23 cellular contexts compared by ENCODE assay signal in the genomic region with DNA sequence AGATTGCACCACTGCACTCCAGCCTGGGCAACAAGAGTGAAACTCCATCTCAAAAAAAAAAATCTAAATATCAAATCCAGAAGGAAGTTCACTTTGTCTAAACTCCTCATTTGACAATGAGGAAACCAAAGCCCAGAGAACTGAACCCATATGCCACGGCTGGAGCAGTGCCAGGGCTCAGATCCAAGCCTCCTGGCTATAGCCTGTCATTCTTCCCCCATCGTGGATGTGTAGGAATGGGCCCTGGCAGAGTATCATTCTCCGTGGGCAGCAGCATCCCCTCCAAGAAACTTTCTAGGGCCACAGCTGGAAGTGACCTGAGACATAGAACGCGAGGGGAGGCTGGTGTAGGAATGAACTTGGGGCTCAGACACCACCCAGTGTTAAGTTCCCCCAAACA. TPM values are rescaled to one million over a fixed set of nuclear protein-coding genes. Genes with fewer than 3 reads are reported as not detected.
A peak's percentile ranks its signal among the peaks of the same experiment; 100 is the strongest.
DNase-seq lines count a peak whose midpoint lies in the region; ATAC-seq and TF ChIP-seq lines count a peak whose summit lies in the region.
"Had no signal": no experiment of that assay in that cellular context is flagged by ENCODE, and none has a peak within 500 bp of the region (broad histone marks: within the 10 kb centered on the region; RNA-seq: fewer than 3 reads in every experiment).

No MANE protein-coding gene starts in this region.

- no peak for TF ChIP-seq CTCF in osteocyte (IDR thresholded peaks at IDR 0.05)

- peaks cover 22% of the 10 kb centered on the region for H3K4me1 Mint-ChIP-seq in osteocyte (ENCODE audit: unreplicated experiment)
- H3K4me1 Mint-ChIP-seq: activated CD4-positive, alpha-beta T cell treated with anti-CD3 and anti-CD28 coated beads for 36 hours; activated naive CD8-positive, alpha-beta T cell treated with anti-CD3 and anti-CD28 coated beads for 36 hours; natural killer cell had no signal

- H3K27ac Mint-ChIP-seq in osteocyte (ENCODE audit: unreplicated experiment) = no peak overlapping the region
- H3K27ac Mint-ChIP-seq: activated CD4-positive, alpha-beta T cell treated with anti-CD3 and anti-CD28 coated beads for 36 hours; activated CD8-positive, alpha-beta T cell treated with anti-CD3 and anti-CD28 coated beads, Interleukin-2, amount 10 ng/mL, durations not matched to agents 7 days and 5 days; activated naive CD8-positive, alpha-beta T cell treated with anti-CD3 and anti-CD28 coated beads for 36 hours; natural killer cell; stimulated activated naive CD8-positive, alpha-beta T cell treated with anti-CD3 and anti-CD28 coated beads, Interleukin-15, Interleukin-2, amounts not matched to agents 100 ng/mL and 50 ng/mL, for 24 hours; T-helper 2 cell treated with Interferon-gamma antibody and Interleukin-4, amounts not matched to agents 5 μg/mL and 100 μg/mL, for 36 hours had no signal

- H3K9me3 ChIP-seq in MG63 = no peaks in the 10 kb centered on the region
- H3K9me3 ChIP-seq: Caco-2, tibial artery had no signal

- H3K27me3 ChIP-seq in MG63 = peaks cover 2% of the 10 kb centered on the region; the same call in 1 of the 2 replicates
- H3K27me3 ChIP-seq: dorsolateral prefrontal cortex, tibial artery had no signal

- H3K27me3 Mint-ChIP-seq in osteocyte (ENCODE audit: unreplicated experiment) = no peaks in the 10 kb centered on the region

- H3K4me3 Mint-ChIP-seq in osteocyte (ENCODE audit: unreplicated experiment) = no peak overlapping the region
- H3K4me3 Mint-ChIP-seq: activated CD4-positive, alpha-beta T cell treated with anti-CD3 and anti-CD28 coated beads for 36 hours; activated CD8-positive, alpha-beta T cell treated with anti-CD3 and anti-CD28 coated beads, Interleukin-2, amount 10 ng/mL, durations not matched to agents 7 days and 5 days; activated naive CD8-positive, alpha-beta T cell treated with anti-CD3 and anti-CD28 coated beads for 36 hours; natural killer cell; stimulated activated naive CD8-positive, alpha-beta T cell treated with anti-CD3 and anti-CD28 coated beads, Interleukin-15, Interleukin-2, amounts not matched to agents 100 ng/mL and 50 ng/mL, for 24 hours; T-helper 2 cell treated with Interferon-gamma antibody and Interleukin-4, amounts not matched to agents 5 μg/mL and 100 μg/mL, for 36 hours had no signal

- no peaks in the 10 kb centered on the region for H3K9me3 Mint-ChIP-seq in osteocyte (ENCODE audit: unreplicated experiment)
- H3K9me3 Mint-ChIP-seq: activated naive CD8-positive, alpha-beta T cell treated with anti-CD3 and anti-CD28 coated beads for 36 hours; natural killer cell; stimulated activated naive CD8-positive, alpha-beta T cell treated with anti-CD3 and anti-CD28 coated beads, Interleukin-15, Interleukin-2, amounts not matched to agents 100 ng/mL and 50 ng/mL, for 24 hours; T-helper 2 cell treated with Interferon-gamma antibody and Interleukin-4, amounts not matched to agents 5 μg/mL and 100 μg/mL, for 36 hours had no signal

- peak; percentile 17 for DNase-seq in D341Med (ENCODE audit: low spot score)
- peak; percentile 39 for DNase-seq in MG63
- DNase-seq in cerebellar cortex (ENCODE audit: low spot score) = peak; percentile 61
- DNase-seq in osteocyte (ENCODE audit: extremely low spot score, unreplicated experiment) = peak; percentile 86
- no peak for DNase-seq in NCI-H748 treated with DMSO at 0.1 percent for 48 hours (lab: John Stamatoyannopoulos, UW)
- DNase-seq in MV-4-11 (lab: John Stamatoyannopoulos, UW) = no peak
- DNase-seq: activated CD4-positive, alpha-beta T cell treated with anti-CD3 and anti-CD28 coated beads for 36 hours; activated naive CD8-positive, alpha-beta T cell treated with anti-CD3 and anti-CD28 coated beads for 36 hours; activated T-cell treated with anti-CD3 and anti-CD28 coated beads for 4 hours; Caco-2; midbrain; natural killer cell; tibial artery had no signal

- no peaks in the 10 kb centered on the region for H3K36me3 Mint-ChIP-seq in osteocyte (ENCODE audit: unreplicated experiment)
- H3K36me3 Mint-ChIP-seq: activated naive CD8-positive, alpha-beta T cell treated with anti-CD3 and anti-CD28 coated beads for 36 hours; natural killer cell had no signal

- ATAC-seq in HG03565 (IDR thresholded peaks at IDR 0.05; ENCODE audit: unreplicated experiment) = no peak
- ATAC-seq: activated CD4-positive, alpha-beta T cell treated with anti-CD3 and anti-CD28 coated beads for 36 hours; activated CD8-positive, alpha-beta T cell treated with anti-CD3 and anti-CD28 coated beads, Interleukin-2, amount 10 ng/mL, durations not matched to agents 7 days and 5 days; natural killer cell had no signal

- no peak overlapping the region for H3K4me3 ChIP-seq in MG63
- H3K4me3 ChIP-seq: dorsolateral prefrontal cortex, tibial artery had no signal

- no peaks in the 10 kb centered on the region for H3K36me3 ChIP-seq in MG63
- H3K36me3 ChIP-seq: tibial artery had no signal

RNA-seq across cellular contexts. Expression of gene CAPN9, which starts 47.2 kb away (rescaled TPM):
- total RNA-seq in MG63 (2014; rRNA removed; shearing (Covaris generic); ENCODE audit: low replicate concordance) = not detected in 2 replicates
- not detected in 2 replicates for total RNA-seq in osteocyte
- total RNA-seq: activated CD4-positive, alpha-beta T cell treated with anti-CD3 and anti-CD28 coated beads for 36 hours; activated CD8-positive, alpha-beta T cell treated with anti-CD3 and anti-CD28 coated beads, Interleukin-2, amount 10 ng/mL, durations not matched to agents 7 days and 5 days; activated naive CD8-positive, alpha-beta T cell treated with anti-CD3 and anti-CD28 coated beads for 36 hours; astrocyte; Daoy; glomerular endothelial cell; liver; natural killer cell; omental fat pad had no signal

Comparison
In these comparisons a context has a peak if more than half of its experiments do, and no peak if none do; other contexts are left out.
1. DNase-seq: peak in D341Med (single experiment), MG63 (single experiment), cerebellar cortex (single experiment) and osteocyte (single experiment); none in NCI-H748 treated with DMSO at 0.1 percent for 48 hours (single experiment) and MV-4-11 (single experiment).